Comparison of ENCODE assay signal across 33 cellular contexts in the genomic region with DNA sequence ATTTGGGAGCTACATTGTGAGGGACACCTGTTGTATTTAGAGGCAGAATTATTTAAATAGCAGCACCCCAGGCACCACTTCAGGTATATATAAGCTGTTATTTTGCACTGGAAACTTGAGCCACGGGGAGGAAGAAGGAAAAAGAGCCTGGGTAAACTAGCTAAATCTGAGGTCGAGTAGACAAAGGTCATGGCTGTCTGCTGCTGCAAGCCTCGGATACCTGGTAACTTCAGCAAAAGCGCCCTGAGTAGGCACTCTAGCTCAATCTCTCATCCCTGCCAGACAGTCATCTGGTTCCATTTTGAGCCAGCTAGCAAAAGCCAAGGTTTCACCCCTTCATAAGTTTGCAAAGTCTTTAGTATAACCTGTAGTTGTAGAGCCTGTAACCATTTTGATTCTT.
DNase-seq lines count a peak whose midpoint lies in the region; ATAC-seq, FAIRE-seq and TF ChIP-seq lines count a peak whose summit lies in the region.
"Had no signal": no experiment of that assay in that cellular context is flagged by ENCODE, and none has a peak within 500 bp of the region (broad histone marks: within the 10 kb centered on the region; RNA-seq: fewer than 3 reads in every experiment).

No MANE protein-coding gene starts in this region.

- H3K79me1 ChIP-seq in H1 (ENCODE audit: low read depth, low read length), result no peaks in the 10 kb centered on the region

- FAIRE-seq in H1 (lab: Jason Lieb, UNC), result peak; percentile 57
- FAIRE-seq: endometrium had no signal

- H3K27ac ChIP-seq in H1 (ENCODE audit: low read depth, low read length), result peak overlapping the region; percentile 70
- H3K27ac ChIP-seq: 22Rv1; adrenal gland; BLaER1 treated with 17β-estradiol and CSF1 and Interleukin-3, amounts not matched to agents 10 nM and 100 nM; esophagus muscularis mucosa; lower lobe of right lung; PC-9; suprapubic skin; upper lobe of left lung had no signal

- H3K4me3 Mint-ChIP-seq in natural killer cell treated with Interleukin-12 subunit alpha and Interleukin-12 subunit beta and Interleukin-15 and Interleukin-18, amount 100 ng/mL, for 72 hours, result peak overlapping the region; percentile 62
- no peak overlapping the region for H3K4me3 Mint-ChIP-seq in natural killer cell
- no peak overlapping the region for H3K4me3 Mint-ChIP-seq in progenitor cell of endocrine pancreas (ENCODE audit: low read depth)
- H3K4me3 Mint-ChIP-seq: IgD-negative memory B cell; naive thymus-derived CD4-positive, alpha-beta T cell; stimulated activated naive B cell treated with anti-CD40 and anti-IgM and Interleukin-4, amounts not matched to agents 10 μg/mL and 1 μg/mL and 100 μg/mL, for 72 hours; T-helper 1 cell treated with Interleukin-12 subunit alpha and Interleukin-12 subunit beta and Interleukin-4 antibody, amounts not matched to agents 30 μg/mL and 1 μg/mL, for 36 hours had no signal

- peak overlapping the region; percentile 84; the same call in 1 of the 2 replicates for H2BK5ac ChIP-seq in H1 (ENCODE audit: low read depth, low read length)

- H3K9me3 ChIP-seq in H1 (ENCODE audit: insufficient read depth in 2 of 2, low read depth in 1 of 2, low read length in 1 of 2), result no peaks in the 10 kb centered on the region
- H3K9me3 ChIP-seq: adrenal gland; BLaER1 treated with 17β-estradiol and CSF1 and Interleukin-3, amounts not matched to agents 10 nM and 100 nM; esophagus muscularis mucosa; lower lobe of right lung; suprapubic skin; upper lobe of left lung had no signal

- 21% methylated on average over 4 of the region's 4 CpGs; no CpG with 5 or more reads in 1 of the 2 experiments for WGBS in H1 (ENCODE audit: extremely low coverage in 1 of 2, insufficient coverage in 1 of 2, insufficient read length in 1 of 2, insufficient replicate concordance in 2 of 2, low coverage in 1 of 2, low lambda C conversion rate in 2 of 2, missing lambda C conversion rate in 1 of 2), 2 experiments

- peaks cover 21 to 24% of the 10 kb centered on the region in 2 donors for H3K4me1 Mint-ChIP-seq in natural killer cell treated with Interleukin-12 subunit alpha and Interleukin-12 subunit beta and Interleukin-15 and Interleukin-18, amount 100 ng/mL, for 72 hours (ENCODE audit: low read depth in 2 of 2)
- H3K4me1 Mint-ChIP-seq in natural killer cell, result peaks cover 23 to 24% of the 10 kb centered on the region in 2 donors
- H3K4me1 Mint-ChIP-seq in progenitor cell of endocrine pancreas (ENCODE audit: low read depth), result peaks cover 22% of the 10 kb centered on the region
- H3K4me1 Mint-ChIP-seq: stimulated activated naive B cell treated with anti-CD40 and anti-IgM and Interleukin-4, amounts not matched to agents 10 μg/mL and 1 μg/mL and 100 μg/mL, for 72 hours had no signal

- no peak for TF ChIP-seq EP300 in H1 (IDR thresholded peaks at IDR 0.05; ENCODE audit: borderline replicate concordance in 1 of 2, low read depth in 2 of 2, low read length in 2 of 2)

- no peak overlapping the region for H3K23ac ChIP-seq in H1 (ENCODE audit: insufficient read length)

- H3K4ac ChIP-seq in H1 (replicated peaks; ENCODE audit: insufficient read length, low read depth, low read length), result no peak overlapping the region

- H4K8ac ChIP-seq in H1 (ENCODE audit: extremely low read depth, insufficient read depth, low read length), result no peak overlapping the region

- peak overlapping the region; percentile 2 for H4K5ac ChIP-seq in H1 (ENCODE audit: insufficient read length, low read depth, low read length)

- no peak overlapping the region for H2AK5ac ChIP-seq in H1 (ENCODE audit: low read depth, low read length)

- no peak overlapping the region for H3K14ac ChIP-seq in H1 (ENCODE audit: insufficient read length)

- H2AFZ ChIP-seq in H1 (ENCODE audit: low read length), result peak overlapping the region; percentile 78; the same call in 1 of the 2 replicates

- no peak overlapping the region for H2BK15ac ChIP-seq in H1 (ENCODE audit: low read length)

- no peak for TF ChIP-seq POLR2A in H1 (IDR thresholded peaks at IDR 0.05; ENCODE audit: control extremely low read depth in 1 of 2, low read depth in 2 of 2, low read length in 2 of 2)

- H3K9me3 Mint-ChIP-seq in natural killer cell treated with Interleukin-12 subunit alpha and Interleukin-12 subunit beta and Interleukin-15 and Interleukin-18, amount 100 ng/mL, for 72 hours, result no peaks in the 10 kb centered on the region
- H3K9me3 Mint-ChIP-seq in natural killer cell (no peaks in the 10 kb centered on the region), progenitor cell of endocrine pancreas (ENCODE audit: low read depth) (no peaks in the 10 kb centered on the region)
- H3K9me3 Mint-ChIP-seq: IgD-negative memory B cell; naive thymus-derived CD4-positive, alpha-beta T cell; T-helper 1 cell treated with Interleukin-12 subunit alpha and Interleukin-12 subunit beta and Interleukin-4 antibody, amounts not matched to agents 30 μg/mL and 1 μg/mL, for 36 hours had no signal

- peaks cover 7 to 10% of the 10 kb centered on the region in 2 donors for H3K27me3 Mint-ChIP-seq in natural killer cell treated with Interleukin-12 subunit alpha and Interleukin-12 subunit beta and Interleukin-15 and Interleukin-18, amount 100 ng/mL, for 72 hours
- H3K27me3 Mint-ChIP-seq in natural killer cell (ENCODE audit: low read depth in 2 of 2) (peaks cover 20 to 51% of the 10 kb centered on the region in 2 donors), progenitor cell of endocrine pancreas (no peaks in the 10 kb centered on the region)
- H3K27me3 Mint-ChIP-seq: IgD-negative memory B cell had no signal

- H3K18ac ChIP-seq in H1 (ENCODE audit: extremely low read depth, low read length), result peak overlapping the region; percentile 93

- H3K4me2 ChIP-seq in H1 (ENCODE audit: insufficient read depth in 1 of 2, low read depth in 2 of 2, low read length in 2 of 2), result peak overlapping the region; percentile 27 to 48; a peak in 3 of 4 replicates
- H3K4me2 ChIP-seq: BLaER1 treated with 17β-estradiol and CSF1 and Interleukin-3, amounts not matched to agents 10 nM and 100 nM; PC-9 had no signal

- no peak overlapping the region for H4K91ac ChIP-seq in H1 (replicated peaks; ENCODE audit: insufficient read length, low read length)

- peak overlapping the region in 1 of 2 donors; percentile 72 for H3K27ac Mint-ChIP-seq in natural killer cell treated with Interleukin-12 subunit alpha and Interleukin-12 subunit beta and Interleukin-15 and Interleukin-18, amount 100 ng/mL, for 72 hours
- H3K27ac Mint-ChIP-seq in natural killer cell (no peak overlapping the region), progenitor cell of endocrine pancreas (peak overlapping the region; percentile 56)
- H3K27ac Mint-ChIP-seq: IgD-negative memory B cell; naive thymus-derived CD4-positive, alpha-beta T cell; stimulated activated naive B cell treated with anti-CD40 and anti-IgM and Interleukin-4, amounts not matched to agents 10 μg/mL and 1 μg/mL and 100 μg/mL, for 72 hours; T-helper 1 cell treated with Interleukin-12 subunit alpha and Interleukin-12 subunit beta and Interleukin-4 antibody, amounts not matched to agents 30 μg/mL and 1 μg/mL, for 36 hours had no signal

- H2BK120ac ChIP-seq in H1 (replicated peaks; ENCODE audit: low read depth, low read length), result peak overlapping the region; percentile 77

- peaks cover 6 to 35% (median 28%) of the 10 kb centered on the region in 4 experiments for H3K4me1 ChIP-seq in H1 (replicated peaks in 1 of 4; ENCODE audit: control insufficient read depth in 3 of 4, insufficient read depth in 4 of 4, low read length in 3 of 4)
- H3K4me1 ChIP-seq: adrenal gland had no signal

- no peaks in the 10 kb centered on the region for H3K36me3 ChIP-seq in H1 (ENCODE audit: control insufficient read depth in 2 of 4, insufficient read depth in 4 of 4, low read length in 3 of 4)
- H3K36me3 ChIP-seq: adrenal gland; BLaER1 treated with 17β-estradiol and CSF1 and Interleukin-3, amounts not matched to agents 10 nM and 100 nM; esophagus muscularis mucosa; lower lobe of right lung; suprapubic skin; upper lobe of left lung had no signal

- H3K56ac ChIP-seq in H1 (replicated peaks; ENCODE audit: insufficient read length, low read depth, low read length), result peak overlapping the region; percentile 20

- no peak for TF ChIP-seq RAD21 in H1 (IDR thresholded peaks at IDR 0.05 in 1 of 2, conservative IDR thresholded peaks at IDR 0.05 in 1 of 2; ENCODE audit: low read depth in 2 of 2, low read length in 2 of 2)

- 0 out of 2 replicates have a peak overlapping the region, but pooled peaks have one; percentile 68 for H2BK20ac ChIP-seq in H1 (ENCODE audit: low read length)

- CTCF ChIA-PET in H1 (lab: Charles Lee; ENCODE audit: partially characterized antibody), result interaction anchor here (0.9 to 2.9 kb wide), 6 partner anchors 13 to 532 kb away, joined by 3 to 20 read pairs (median 4); no protein-coding TSS in a partner anchor

- intact Hi-C loops in natural killer cell (cut with micrococcal nuclease), result loop anchor here (2.0 kb wide), 1 partner anchor 103 kb away; no protein-coding TSS in a partner anchor

- no peaks in the 10 kb centered on the region for H4K20me1 ChIP-seq in H1 (replicated peaks in 1 of 2; ENCODE audit: control insufficient read depth in 1 of 2, insufficient read depth in 2 of 2, low read length in 2 of 2)
- H4K20me1 ChIP-seq: BLaER1 treated with 17β-estradiol and CSF1 and Interleukin-3, amounts not matched to agents 10 nM and 100 nM had no signal

- DNase-seq in NCI-H2107 treated with DMSO at 0.1 percent for 48 hours (lab: John Stamatoyannopoulos, UW; ENCODE audit: unreplicated experiment), result peak; percentile 64
- no peak for DNase-seq in NCI-H2107 (lab: John Stamatoyannopoulos, UW)
- no peak for DNase-seq in natural killer cell treated with Interleukin-12 subunit alpha and Interleukin-12 subunit beta and Interleukin-15 and Interleukin-18, amount 100 ng/mL, for 72 hours (ENCODE audit: low spot score)
- DNase-seq in natural killer cell, result no peak
- peak in 1 of 2 experiments; percentile 50 for DNase-seq in H1 (ENCODE audit: low read depth in 1 of 2, low spot score in 2 of 2)
- DNase-seq in progenitor cell of endocrine pancreas (ENCODE audit: low spot score, unreplicated experiment), result no peak
- DNase-seq in GDM1 (lab: John Stamatoyannopoulos, UW), result no peak
- DNase-seq: activated CD4-positive, CD25-positive, alpha-beta regulatory T cell; activated naive CD4-positive, alpha-beta T cell treated with Interleukin-2 at 50 U/mL for 16 hours; activated T-cell treated with anti-CD3 and anti-CD28 coated beads for 4 hours; adrenal gland; cerebellar nuclear complex; dermis blood vessel endothelial cell; DMS153; foreskin fibroblast; HCEC 1CT; head of caudate nucleus; lower lobe of right lung; naive thymus-derived CD4-positive, alpha-beta T cell; NCI-H146; NCI-H526; PC-9; stimulated activated naive B cell treated with anti-CD40 and anti-IgM and Interleukin-4, amounts not matched to agents 10 μg/mL and 1 μg/mL and 100 μg/mL, for 72 hours; upper lobe of left lung had no signal

- POLR2A ChIA-PET in H1 (lab: Charles Lee; ENCODE audit: partially characterized antibody), result interaction anchor here (0.7 to 2.7 kb wide), 4 partner anchors 15 to 197 kb away, joined by 3 to 16 read pairs (median 4); partner anchors contain the start of gene ZNF644

- H3K36me3 Mint-ChIP-seq in natural killer cell treated with Interleukin-12 subunit alpha and Interleukin-12 subunit beta and Interleukin-15 and Interleukin-18, amount 100 ng/mL, for 72 hours, result no peaks in the 10 kb centered on the region
- H3K36me3 Mint-ChIP-seq in natural killer cell (no peaks in the 10 kb centered on the region), progenitor cell of endocrine pancreas (ENCODE audit: insufficient read depth) (no peaks in the 10 kb centered on the region)
- H3K36me3 Mint-ChIP-seq: naive thymus-derived CD4-positive, alpha-beta T cell; stimulated activated naive B cell treated with anti-CD40 and anti-IgM and Interleukin-4, amounts not matched to agents 10 μg/mL and 1 μg/mL and 100 μg/mL, for 72 hours had no signal

- no peak for TF ChIP-seq CTCF in natural killer cell (IDR thresholded peaks at IDR 0.05)
- TF ChIP-seq CTCF in H1 (IDR thresholded peaks at IDR 0.05; ENCODE audit: control extremely low read depth in 1 of 3, insufficient read depth in 1 of 3, low read depth in 1 of 3, low read length in 3 of 3), result no peak
- no peak for TF ChIP-seq CTCF in progenitor cell of endocrine pancreas (IDR thresholded peaks at IDR 0.05; ENCODE audit: unreplicated experiment)

- no peaks in the 10 kb centered on the region for H3K79me2 ChIP-seq in H1 (ENCODE audit: control insufficient read depth in 1 of 2, insufficient read depth in 2 of 2, low read length in 2 of 2)

- H3K27me3 ChIP-seq in H1 (replicated peaks in 1 of 4; ENCODE audit: control insufficient read depth in 3 of 4, extremely low read depth in 1 of 4, insufficient read depth in 3 of 4, low read length in 3 of 4), result no peaks in the 10 kb centered on the region; a peak in 1 of 7 replicates
- H3K27me3 ChIP-seq: adrenal gland; BLaER1 treated with 17β-estradiol and CSF1 and Interleukin-3, amounts not matched to agents 10 nM and 100 nM; esophagus muscularis mucosa; suprapubic skin; upper lobe of left lung had no signal

- no peak overlapping the region for H2BK12ac ChIP-seq in H1 (ENCODE audit: low read depth, low read length)

- no peaks in the 10 kb centered on the region for H3K23me2 ChIP-seq in H1 (ENCODE audit: low read depth, low read length)

- H3K4me3 ChIP-seq in H1 (ENCODE audit: extremely low read depth in 1 of 4, insufficient read depth in 2 of 4, low read depth in 3 of 4, low read length in 4 of 4), result 0 out of 8 replicates have a peak overlapping the region, but pooled peaks of 1 of the 4 experiments have one; percentile 6
- H3K4me3 ChIP-seq: adrenal gland; BLaER1 treated with 17β-estradiol and CSF1 and Interleukin-3, amounts not matched to agents 10 nM and 100 nM; esophagus muscularis mucosa; lower lobe of right lung; PC-9; suprapubic skin; upper lobe of left lung had no signal

- ATAC-seq in natural killer cell treated with Interleukin-12 subunit alpha and Interleukin-12 subunit beta and Interleukin-15 and Interleukin-18, amount 100 ng/mL, for 72 hours, result no peak
- ATAC-seq in natural killer cell (no peak), HG02759 (IDR thresholded peaks at IDR 0.05; ENCODE audit: unreplicated experiment) (no peak)
- ATAC-seq: lower lobe of right lung; naive thymus-derived CD4-positive, alpha-beta T cell; SK-N-SH treated with all-trans-retinoic acid at 6 μM for 48 hours had no signal

- peak overlapping the region in 1 of 4 experiments; percentile 41; a peak in 1 of 7 replicates for H3K9ac ChIP-seq in H1 (replicated peaks in 1 of 4; ENCODE audit: extremely low read depth in 1 of 4, low read depth in 3 of 4, low read length in 3 of 4)
- H3K9ac ChIP-seq: BLaER1 treated with 17β-estradiol and CSF1 and Interleukin-3, amounts not matched to agents 10 nM and 100 nM had no signal
